ENCODE assay signal across 8 cellular contexts in genomic region chr7:108211382-108212201, GRCh38.
DNase-seq lines count a peak whose midpoint lies in the region; ATAC-seq, FAIRE-seq and TF ChIP-seq lines count a peak whose summit lies in the region.

No MANE protein-coding gene starts in this region.

- ATAC-seq in GM19372 (IDR thresholded peaks at IDR 0.05; ENCODE audit: low read depth, unreplicated experiment) (peak; percentile 59), HG03442 (IDR thresholded peaks at IDR 0.05; ENCODE audit: unreplicated experiment) (peak; percentile 77), HG03469 (IDR thresholded peaks at IDR 0.05; ENCODE audit: unreplicated experiment) (no peak)

- H3K27me3 ChIP-seq in BLaER1: no peaks in the 10 kb centered on the region
- H3K27me3 ChIP-seq in keratinocyte (ENCODE audit: control insufficient read depth, extremely low read depth, insufficient read depth, low read length): no peaks in the 10 kb centered on the region

- dilution Hi-C loops in keratinocyte (cut with MboI; ENCODE audit: extremely low pct_ligation_motif_present, low sequenced_read_pairs): no loop called here

- H3K4me3 ChIP-seq in BLaER1 (no peak overlapping the region), keratinocyte (ENCODE audit: control insufficient read depth in 2 of 3, extremely low read depth in 1 of 3, insufficient read depth in 2 of 3, low read depth in 1 of 3, low read length in 3 of 3) (no peak overlapping the region)

- H3K79me2 ChIP-seq in keratinocyte (ENCODE audit: control insufficient read depth, insufficient read depth, low read length): no peaks in the 10 kb centered on the region

- no peak overlapping the region for H3K9ac ChIP-seq in BLaER1
- H3K9ac ChIP-seq in keratinocyte (ENCODE audit: control insufficient read depth, extremely low read depth, insufficient read depth, low read length): peak overlapping the region; percentile 24

- H3K36me3 ChIP-seq in BLaER1 (no peaks in the 10 kb centered on the region), keratinocyte (ENCODE audit: control insufficient read depth in 2 of 2, extremely low read depth in 1 of 2, insufficient read depth in 2 of 2, low read length in 2 of 2) (no peaks in the 10 kb centered on the region)

- H3K27ac ChIP-seq in BLaER1: no peak overlapping the region
- H3K27ac ChIP-seq in keratinocyte (ENCODE audit: control insufficient read depth, insufficient read depth, low read length): peak overlapping the region; percentile 62

- DNase-seq in RPMI7951 (ENCODE audit: low read depth): peak; percentile 88
- DNase-seq in keratinocyte (ENCODE audit: low read depth, low spot score): no peak
- no peak for DNase-seq in Ammon's horn (ENCODE audit: low spot score)
- DNase-seq in NCI-H187 (lab: John Stamatoyannopoulos, UW): no peak

- peak overlapping the region; percentile 15; the same call in 1 of the 2 replicates for H3K4me2 ChIP-seq in BLaER1
- H3K4me2 ChIP-seq in keratinocyte (ENCODE audit: control insufficient read depth, extremely low read depth, insufficient read depth, low read depth, low read length): peak overlapping the region; percentile 53

- peaks cover 7% of the 10 kb centered on the region for H3K4me1 ChIP-seq in BLaER1
- peaks cover 14% of the 10 kb centered on the region for H3K4me1 ChIP-seq in keratinocyte (ENCODE audit: control insufficient read depth, extremely low read depth, insufficient read depth, low read length)

- peaks cover 10% of the 10 kb centered on the region; the same call in 1 of the 2 replicates for H3K9me3 ChIP-seq in BLaER1
- H3K9me3 ChIP-seq in keratinocyte (ENCODE audit: control insufficient read depth, low read depth, low read length): no peaks in the 10 kb centered on the region

- no peaks in the 10 kb centered on the region for H3K9me1 ChIP-seq in keratinocyte (ENCODE audit: control insufficient read depth, extremely low read depth, insufficient read depth, low read length)

- no peaks in the 10 kb centered on the region for H4K20me1 ChIP-seq in BLaER1
- H4K20me1 ChIP-seq in keratinocyte (ENCODE audit: control insufficient read depth, extremely low read depth, insufficient read depth, low read length): no peaks in the 10 kb centered on the region

- no peak for TF ChIP-seq CTCF in keratinocyte (optimal IDR thresholded peaks at IDR 0.05 in 1 of 3, IDR thresholded peaks at IDR 0.05 in 1 of 3, conservative IDR thresholded peaks at IDR 0.05 in 1 of 3; ENCODE audit: extremely low read depth in 1 of 3, insufficient read depth in 2 of 3, low read length in 3 of 3)

- FAIRE-seq in keratinocyte (lab: Jason Lieb, UNC): peak; percentile 67

- H2AFZ ChIP-seq in keratinocyte (ENCODE audit: control insufficient read depth, low read length): peak overlapping the region; percentile 45
